ENCODE assay signal across 20 cellular contexts in the genomic region with DNA sequence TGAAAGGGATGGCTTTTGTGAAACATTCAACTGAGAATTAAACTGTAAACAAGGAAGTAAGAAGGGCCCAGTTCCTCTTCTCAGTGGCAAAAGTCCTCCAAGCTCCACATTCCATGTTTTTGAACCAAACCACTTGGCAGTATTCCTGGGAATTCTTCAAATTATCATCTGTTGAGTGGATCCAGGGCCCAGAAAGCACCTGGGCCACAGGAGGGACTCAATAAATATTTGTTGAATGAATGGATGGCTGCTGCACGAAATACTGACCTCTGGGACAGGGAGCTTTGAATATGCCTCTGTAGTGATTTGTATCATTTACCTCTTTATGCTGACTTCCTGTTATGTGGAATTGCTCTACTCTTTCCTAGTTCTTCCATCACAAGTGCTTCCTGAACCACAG. TPM values are rescaled to one million over a fixed set of nuclear protein-coding genes. Genes with fewer than 3 reads are reported as not detected.
A peak's percentile ranks its signal among the peaks of the same experiment; 100 is the strongest.
DNase-seq lines count a peak whose midpoint lies in the region; ATAC-seq and TF ChIP-seq lines count a peak whose summit lies in the region.
"Had no signal": no experiment of that assay in that cellular context is flagged by ENCODE, and none has a peak within 500 bp of the region (broad histone marks: within the 10 kb centered on the region; RNA-seq: fewer than 3 reads in every experiment).

No MANE protein-coding gene starts in this region.

- no peak overlapping the region for H3K4me3 Mint-ChIP-seq in CD8-positive, alpha-beta memory T cell
- H3K4me3 Mint-ChIP-seq: activated CD8-positive, alpha-beta T cell treated with anti-CD3 and anti-CD28 coated beads for 36 hours; activated T-helper 1 cell treated with anti-CD3 and anti-CD28 coated beads, Interleukin-12 subunit alpha, Interleukin-12 subunit beta, Interleukin-2, Interleukin-4 antibody, amounts not matched to agents 30 ng/mL and 10 ng/mL and 1 ng/mL, durations not matched to agents 14 hours and 24 hours and 36 hours; CD4-positive, CD25-positive, alpha-beta regulatory T cell; neural progenitor cell had no signal

- no peaks in the 10 kb centered on the region for H3K27me3 ChIP-seq in CD8-positive, alpha-beta memory T cell (ENCODE audit: insufficient read depth, low read length, poor library complexity, severe bottlenecking)
- H3K27me3 ChIP-seq: testis had no signal

- CTCF ChIA-PET in CD8-positive, alpha-beta memory T cell (lab: Charles Lee) = no interaction called here

- no peak overlapping the region for H3K27ac ChIP-seq in CD8-positive, alpha-beta memory T cell (ENCODE audit: low read depth, low read length)
- H3K27ac ChIP-seq: 22Rv1, colonic mucosa, KMS-11, neural progenitor cell, right lobe of liver, testis, VCaP had no signal

- POLR2A ChIA-PET in CD8-positive, alpha-beta memory T cell (lab: Charles Lee) = no interaction called here

- no peaks in the 10 kb centered on the region for H3K4me1 ChIP-seq in CD8-positive, alpha-beta memory T cell (ENCODE audit: insufficient read depth, low read length)
- H3K4me1 ChIP-seq: colonic mucosa, neural progenitor cell, testis had no signal

- ATAC-seq in GM21528 (IDR thresholded peaks at IDR 0.05; ENCODE audit: low FRiP score, unreplicated experiment) = no peak
- ATAC-seq in HG02798 (IDR thresholded peaks at IDR 0.05; ENCODE audit: poor library complexity, unreplicated experiment) = no peak
- ATAC-seq: activated CD8-positive, alpha-beta T cell treated with anti-CD3 and anti-CD28 coated beads for 36 hours; SK-N-SH treated with all-trans-retinoic acid at 6 μM for 48 hours had no signal

- H3K27me3 Mint-ChIP-seq in CD8-positive, alpha-beta memory T cell = peaks cover 22 to 55% of the 10 kb centered on the region in 2 donors

- H3K4me1 Mint-ChIP-seq in CD8-positive, alpha-beta memory T cell = peaks cover 2 to 5% (median 2%) of the 10 kb centered on the region in 3 donors

- peak; percentile 23 for DNase-seq in DMS53 (lab: John Stamatoyannopoulos, UW)
- no peak for DNase-seq in DMS53 treated with DMSO at 0.1 percent for 48 hours (lab: John Stamatoyannopoulos, UW; ENCODE audit: unreplicated experiment)
- peak; percentile 64 to 89 for DNase-seq in SW 1271 (lab: John Stamatoyannopoulos, UW)
- DNase-seq in epithelial cell of proximal tubule (ENCODE audit: low read depth) = peak; percentile 95
- DNase-seq in CD8-positive, alpha-beta memory T cell = no peak
- no peak for DNase-seq in HUDEP-2 (lab: John Stamatoyannopoulos, UW; ENCODE audit: unreplicated experiment in 76 of 76)
- DNase-seq: activated CD8-positive, alpha-beta T cell treated with anti-CD3 and anti-CD28 coated beads for 36 hours; CD4-positive, CD25-positive, alpha-beta regulatory T cell; colonic mucosa; NCI-H1436 treated with DMSO at 0.1 percent for 48 hours; right lobe of liver; testis had no signal

- no peak overlapping the region for H3K27ac Mint-ChIP-seq in CD8-positive, alpha-beta memory T cell
- H3K27ac Mint-ChIP-seq: activated CD8-positive, alpha-beta T cell treated with anti-CD3 and anti-CD28 coated beads for 36 hours; activated T-helper 1 cell treated with anti-CD3 and anti-CD28 coated beads, Interleukin-12 subunit alpha, Interleukin-12 subunit beta, Interleukin-2, Interleukin-4 antibody, amounts not matched to agents 30 ng/mL and 10 ng/mL and 1 ng/mL, durations not matched to agents 14 hours and 24 hours and 36 hours; CD4-positive, CD25-positive, alpha-beta regulatory T cell; neural progenitor cell had no signal

- TF ChIP-seq CTCF in epithelial cell of proximal tubule (conservative IDR thresholded peaks at IDR 0.05; ENCODE audit: low read depth, low read length) = no peak

- H3K9me3 Mint-ChIP-seq in CD8-positive, alpha-beta memory T cell = peaks cover 0 to 2% (median 1%) of the 10 kb centered on the region in 5 donors
- H3K9me3 Mint-ChIP-seq: activated CD8-positive, alpha-beta T cell treated with anti-CD3 and anti-CD28 coated beads for 36 hours; activated T-helper 1 cell treated with anti-CD3 and anti-CD28 coated beads, Interleukin-12 subunit alpha, Interleukin-12 subunit beta, Interleukin-2, Interleukin-4 antibody, amounts not matched to agents 30 ng/mL and 10 ng/mL and 1 ng/mL, durations not matched to agents 14 hours and 24 hours and 36 hours; neural progenitor cell had no signal

- no peaks in the 10 kb centered on the region for H3K36me3 ChIP-seq in CD8-positive, alpha-beta memory T cell (ENCODE audit: insufficient read depth, low read length)
- H3K36me3 ChIP-seq: colonic mucosa, neural progenitor cell, right lobe of liver had no signal

- peaks cover 0 to under 1% (median 0%) of the 10 kb centered on the region in 3 donors for H3K36me3 Mint-ChIP-seq in CD8-positive, alpha-beta memory T cell
- H3K36me3 Mint-ChIP-seq: CD4-positive, CD25-positive, alpha-beta regulatory T cell had no signal

- no peaks in the 10 kb centered on the region for H3K9me3 ChIP-seq in CD8-positive, alpha-beta memory T cell (ENCODE audit: low read length)
- H3K9me3 ChIP-seq: colonic mucosa, right lobe of liver, testis had no signal

- H3K4me3 ChIP-seq in epithelial cell of proximal tubule (ENCODE audit: low read depth, low read length) = no peak overlapping the region
- no peak overlapping the region for H3K4me3 ChIP-seq in CD8-positive, alpha-beta memory T cell (ENCODE audit: low read length)
- H3K4me3 ChIP-seq: colonic mucosa, neural progenitor cell, right lobe of liver, testis had no signal

RNA-seq across cellular contexts. Expression of a gene that starts 4.7 kb away (rescaled TPM):
- total RNA-seq in epithelial cell of proximal tubule = 1.6 and 2.2 TPM in 2 replicates
- 1 to 10 TPM; 6.9 to 7.8 TPM for total RNA-seq in CD8-positive, alpha-beta memory T cell
- 0.21 TPM for polyA plus RNA-seq in CD8-positive, alpha-beta memory T cell
- total RNA-seq: right lobe of liver had no signal

Comparison
In these comparisons a context has a peak if more than half of its experiments do, and no peak if none do; other contexts are left out.
1. DNase-seq: peak in DMS53 (single experiment), SW 1271 (2 of 2) and epithelial cell of proximal tubule (single experiment); none in DMS53 treated with DMSO at 0.1 percent for 48 hours (single experiment), CD8-positive, alpha-beta memory T cell (0 of 5) and HUDEP-2 (0 of 76).